In the genomic region with DNA sequence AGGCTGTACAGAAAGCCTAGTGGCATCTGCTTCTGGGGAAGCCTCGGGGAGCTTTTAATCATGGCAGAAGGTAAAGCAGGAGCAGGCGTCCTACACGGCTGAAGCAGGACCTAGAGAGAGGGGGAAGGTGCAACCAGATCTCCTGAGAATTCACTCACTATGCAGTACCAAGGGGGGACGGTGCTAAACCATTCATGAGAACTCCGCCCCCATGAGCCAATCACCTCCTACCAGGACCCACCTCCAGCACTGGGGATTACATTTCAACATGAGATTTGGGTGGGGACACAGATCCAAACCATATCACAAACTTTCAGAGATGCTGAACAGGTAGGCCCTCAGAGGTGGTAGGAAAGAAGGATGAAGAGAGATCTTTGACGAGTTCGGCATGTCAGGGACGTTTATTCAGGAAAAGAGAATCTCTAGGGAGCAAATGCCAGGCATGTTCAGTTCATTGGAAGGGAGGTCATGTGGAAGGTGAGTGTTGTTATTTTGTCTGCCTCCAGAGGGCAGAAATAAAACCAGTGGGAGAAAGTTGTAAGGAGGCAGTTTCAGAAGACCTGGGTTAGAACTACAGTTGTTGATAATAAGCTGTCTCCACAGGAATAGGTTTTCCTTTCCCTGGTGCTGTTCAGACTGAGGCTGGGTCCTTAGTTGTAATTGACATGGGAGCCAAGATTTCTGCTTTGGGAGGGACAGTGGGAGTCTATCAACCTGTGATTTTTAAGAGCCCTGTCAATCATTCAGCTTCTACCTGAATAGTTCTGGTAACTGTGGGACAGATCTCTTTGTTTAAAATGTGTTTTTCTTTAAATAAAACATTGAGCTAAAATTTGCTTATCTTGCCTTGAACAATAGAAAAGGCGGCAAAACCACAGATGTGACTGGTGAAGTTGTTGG, we compare ENCODE assay signal across 8 cellular contexts. TPM values are rescaled to one million over a fixed set of nuclear protein-coding genes. Genes with fewer than 3 reads are reported as not detected.
DNase-seq lines count a peak whose midpoint lies in the region; ATAC-seq, FAIRE-seq and TF ChIP-seq lines count a peak whose summit lies in the region.

No MANE protein-coding gene starts in this region.

- peaks cover 6% of the 10 kb centered on the region for H3K4me1 ChIP-seq in PC-3 (ENCODE audit: insufficient read depth, low read length)
- no peaks in the 10 kb centered on the region for H3K4me1 ChIP-seq in small intestine (ENCODE audit: control insufficient read depth in 2 of 2, insufficient read depth in 1 of 2, low read depth in 1 of 2, low read length in 1 of 2)

- ATAC-seq in PC-3 (no peak), HG02870 (IDR thresholded peaks at IDR 0.05; ENCODE audit: unreplicated experiment) (no peak)
- ATAC-seq in stimulated activated effector memory CD8-positive, alpha-beta T cell treated with anti-CD3 and anti-CD28 coated beads, Interleukin-12 subunit alpha, Interleukin-12 subunit beta, amount 100 ng/mL, for 72 hours: no peak

- H3K4me2 ChIP-seq in PC-3 (ENCODE audit: low read length): no peak overlapping the region

- no peak overlapping the region for H2AFZ ChIP-seq in PC-3 (ENCODE audit: low read length)

- DNase-seq in Ammon's horn (ENCODE audit: low spot score): peak; percentile 23
- peak; percentile 46 for DNase-seq in PC-3
- DNase-seq in fibroblast of the aortic adventitia (ENCODE audit: low read depth): peak; percentile 47
- peak; percentile 68 for DNase-seq in small intestine
- no peak for DNase-seq in NCI-H345 (lab: John Stamatoyannopoulos, UW)
- DNase-seq in stimulated activated effector memory CD8-positive, alpha-beta T cell treated with anti-CD3 and anti-CD28 coated beads, Interleukin-12 subunit alpha, Interleukin-12 subunit beta, amount 100 ng/mL, for 72 hours (ENCODE audit: low spot score in 2 of 2): no peak

- H3K79me2 ChIP-seq in PC-3 (ENCODE audit: low read length): peaks cover 17% of the 10 kb centered on the region

- peaks cover 34% of the 10 kb centered on the region for H3K4me1 Mint-ChIP-seq in stimulated activated effector memory CD8-positive, alpha-beta T cell treated with anti-CD3 and anti-CD28 coated beads, Interleukin-12 subunit alpha, Interleukin-12 subunit beta, amount 100 ng/mL, for 72 hours

- H4K20me1 ChIP-seq in PC-3 (ENCODE audit: low read length): no peaks in the 10 kb centered on the region

- no peaks in the 10 kb centered on the region for H3K9me2 ChIP-seq in PC-3 (replicated peaks; ENCODE audit: low read length)

- H3K36me3 Mint-ChIP-seq in stimulated activated effector memory CD8-positive, alpha-beta T cell treated with anti-CD3 and anti-CD28 coated beads, Interleukin-12 subunit alpha, Interleukin-12 subunit beta, amount 100 ng/mL, for 72 hours: peaks cover 7% of the 10 kb centered on the region

- no peaks in the 10 kb centered on the region for H3F3A ChIP-seq in PC-3 (ENCODE audit: low read length, unreplicated experiment)

- CTCF ChIA-PET in PC-3 (lab: Charles Lee): interaction anchor here (0.6 kb wide), 1 partner anchor 24 kb away, joined by 3 read pairs; no protein-coding TSS in a partner anchor

- 74 to 86% (median 82%) methylated on average over 9 of the region's 9 CpGs for WGBS in small intestine, 3 donors

- H3K9me3 Mint-ChIP-seq in stimulated activated effector memory CD8-positive, alpha-beta T cell treated with anti-CD3 and anti-CD28 coated beads, Interleukin-12 subunit alpha, Interleukin-12 subunit beta, amount 100 ng/mL, for 72 hours: no peaks in the 10 kb centered on the region

- no peak overlapping the region for H3K27ac ChIP-seq in PC-3 (ENCODE audit: low read length)
- H3K27ac ChIP-seq in small intestine (ENCODE audit: low read depth in 1 of 2, low read length in 1 of 2): no peak overlapping the region

- FAIRE-seq in small intestine (lab: Jason Lieb, UNC): no peak

- POLR2A ChIA-PET in PC-3 (lab: Charles Lee; ENCODE audit: unreplicated experiment): no interaction called here

- BruUV-seq in PC-3 (replicated peaks; lab: Mats Ljungman, UMichigan): no TSS peak

- H3K4me3 ChIP-seq in PC-3 (ENCODE audit: low read length): no peak overlapping the region
- H3K4me3 ChIP-seq in fibroblast of the aortic adventitia (ENCODE audit: low read depth, low read length): no peak overlapping the region
- no peak overlapping the region for H3K4me3 ChIP-seq in small intestine (ENCODE audit: low read depth in 1 of 2, low read length in 2 of 2)

- H3K9me3 ChIP-seq in PC-3 (ENCODE audit: low read length): no peaks in the 10 kb centered on the region
- H3K9me3 ChIP-seq in small intestine (ENCODE audit: control insufficient read depth, low read depth): no peaks in the 10 kb centered on the region

- no peak overlapping the region for H3K9ac ChIP-seq in PC-3 (ENCODE audit: low read length)

- H3K36me3 ChIP-seq in PC-3 (ENCODE audit: low read depth, low read length) (no peaks in the 10 kb centered on the region), small intestine (ENCODE audit: control insufficient read depth in 2 of 2, insufficient read depth in 2 of 2, low read length in 2 of 2) (no peaks in the 10 kb centered on the region)

- no peak overlapping the region for H3K27ac Mint-ChIP-seq in stimulated activated effector memory CD8-positive, alpha-beta T cell treated with anti-CD3 and anti-CD28 coated beads, Interleukin-12 subunit alpha, Interleukin-12 subunit beta, amount 100 ng/mL, for 72 hours

- intact Hi-C loops in PC-3 (cut with micrococcal nuclease): loop anchor here (5.0 kb wide), 2 partner anchors 33 to 83 kb away; no protein-coding TSS in a partner anchor

- H3K27me3 ChIP-seq in PC-3 (ENCODE audit: low read length) (no peaks in the 10 kb centered on the region), small intestine (ENCODE audit: control insufficient read depth in 2 of 2, insufficient read depth in 2 of 2, low read length in 2 of 2) (no peaks in the 10 kb centered on the region)

- H3K4me3 Mint-ChIP-seq in stimulated activated effector memory CD8-positive, alpha-beta T cell treated with anti-CD3 and anti-CD28 coated beads, Interleukin-12 subunit alpha, Interleukin-12 subunit beta, amount 100 ng/mL, for 72 hours: no peak overlapping the region

- TF ChIP-seq CTCF in GM12873 (IDR thresholded peaks at IDR 0.05; ENCODE audit: insufficient read depth, low read depth, low read length, missing control alignments) (peak; percentile 48), PC-3 (conservative IDR thresholded peaks at IDR 0.05; ENCODE audit: low read depth, low read length) (peak; percentile 56), fibroblast of the aortic adventitia (IDR thresholded peaks at IDR 0.05; ENCODE audit: insufficient read depth, low read length) (peak; percentile 49)

RNA-seq across cellular contexts. Expression of gene FNDC3B, which starts 4.3 kb away (rescaled TPM):
- total RNA-seq in PC-3 (2014; rRNA removed) (48.6 and 56.3 TPM in 2 replicates), fibroblast of the aortic adventitia (ENCODE audit: low replicate concordance) (53.0 and 139 TPM in 2 replicates)
- polyA plus RNA-seq in small intestine: 10 to 100 TPM in 1 of 3 donors, 1 to 10 TPM in 2; 6.0 to 10.7 (median 9.5) TPM

Comparison
In these comparisons a context has a peak if more than half of its experiments do, and no peak if none do; other contexts are left out.
1. DNase-seq: peak in Ammon's horn (single experiment), PC-3 (single experiment), fibroblast of the aortic adventitia (single experiment) and small intestine (single experiment); none in NCI-H345 (single experiment) and stimulated activated effector memory CD8-positive, alpha-beta T cell treated with anti-CD3 and anti-CD28 coated beads, Interleukin-12 subunit alpha, Interleukin-12 subunit beta, amount 100 ng/mL, for 72 hours (0 of 2).
2. Peak in every context shown above with its lines, with median percentiles within 50 percentile points of each other: CTCF ChIP-seq.